13 cellular contexts compared by ENCODE assay signal in genomic region chr7:69630292-69630691, GRCh38. TPM values are rescaled to one million over a fixed set of nuclear protein-coding genes. Genes with fewer than 3 reads are reported as not detected.
DNase-seq lines count a peak whose midpoint lies in the region; ATAC-seq and TF ChIP-seq lines count a peak whose summit lies in the region.
"Had no signal": no experiment of that assay in that cellular context is flagged by ENCODE, and none has a peak within 500 bp of the region (broad histone marks: within the 10 kb centered on the region; RNA-seq: fewer than 3 reads in every experiment).

No MANE protein-coding gene starts in this region.

- no peak for TF ChIP-seq POLR2A in breast epithelium (IDR thresholded peaks at IDR 0.05)

- intact Hi-C loops in breast epithelium (cut with DNase I; ENCODE audit: low total_unique reads): no loop called here

- peak overlapping the region in 1 of 2 donors; percentile 45 for H3K27ac ChIP-seq in breast epithelium

- no peaks in the 10 kb centered on the region for H3K36me3 ChIP-seq in breast epithelium
- H3K36me3 ChIP-seq: heart left ventricle had no signal

- peak; percentile 68 for DNase-seq in GM04504 (ENCODE audit: low read depth)
- DNase-seq in fibroblast of pulmonary artery (ENCODE audit: low read depth): peak; percentile 86
- peak; percentile 82 for DNase-seq in skeletal muscle cell (ENCODE audit: low read depth)
- no peak for DNase-seq in HuH-7.5 (ENCODE audit: low spot score)
- no peak for DNase-seq in breast epithelium (ENCODE audit: low spot score in 2 of 2)
- DNase-seq: activated T-cell treated with anti-CD3 and anti-CD28 coated beads, Interleukin-2, amount 50 U/mL, for 24 hours; cerebellar nuclear complex; DMS 273 treated with DMSO at 0.1 percent for 48 hours; heart left ventricle; NCI-H2081 treated with DMSO at 0.1 percent for 48 hours had no signal

- TF ChIP-seq CTCF in fibroblast of pulmonary artery (IDR thresholded peaks at IDR 0.05; ENCODE audit: low read length, missing control alignments) (no peak), breast epithelium (IDR thresholded peaks at IDR 0.05) (no peak)

- H3K27me3 ChIP-seq in breast epithelium: no peaks in the 10 kb centered on the region
- H3K27me3 ChIP-seq: heart left ventricle had no signal

- H3K4me1 ChIP-seq in breast epithelium: no peaks in the 10 kb centered on the region

- H3K9me3 ChIP-seq in breast epithelium: no peaks in the 10 kb centered on the region
- H3K9me3 ChIP-seq: heart left ventricle had no signal

- peak; percentile 81 for ATAC-seq in SK-N-SH treated with all-trans-retinoic acid at 6 μM for 48 hours
- no peak for ATAC-seq in HG03139 (IDR thresholded peaks at IDR 0.05; ENCODE audit: unreplicated experiment)
- ATAC-seq in GM21367 (IDR thresholded peaks at IDR 0.05; ENCODE audit: unreplicated experiment): no peak

- H3K4me3 ChIP-seq in fibroblast of pulmonary artery (replicated peaks; ENCODE audit: low read depth, low read length) (no peak overlapping the region), skeletal muscle cell (ENCODE audit: low read depth, low read length) (no peak overlapping the region), breast epithelium (no peak overlapping the region)
- H3K4me3 ChIP-seq: heart left ventricle had no signal

TF ChIP-seq in SK-N-SH treated with all-trans-retinoic acid at 6 μM for 48 hours, 23 proteins besides CTCF, POLR2A, EP300 and RAD21:
- TF ChIP-seq CSRNP3 (CRISPR knock-in tag; IDR thresholded peaks at IDR 0.05) (no peak), ZNF8 (CRISPR knock-in tag; IDR thresholded peaks at IDR 0.05) (no peak)

RNA-seq across cellular contexts. Expression of gene AUTS2, which starts 32.0 kb away (rescaled TPM):
- total RNA-seq in breast epithelium: 10 to 100 TPM; 31.5 to 94.3 (median 81.3) TPM

Comparison
In these comparisons a context has a peak if more than half of its experiments do, and no peak if none do; other contexts are left out.
1. DNase-seq: peak in GM04504 (single experiment), fibroblast of pulmonary artery (single experiment) and skeletal muscle cell (single experiment); none in HuH-7.5 (single experiment) and breast epithelium (0 of 2).